In the genomic region with DNA sequence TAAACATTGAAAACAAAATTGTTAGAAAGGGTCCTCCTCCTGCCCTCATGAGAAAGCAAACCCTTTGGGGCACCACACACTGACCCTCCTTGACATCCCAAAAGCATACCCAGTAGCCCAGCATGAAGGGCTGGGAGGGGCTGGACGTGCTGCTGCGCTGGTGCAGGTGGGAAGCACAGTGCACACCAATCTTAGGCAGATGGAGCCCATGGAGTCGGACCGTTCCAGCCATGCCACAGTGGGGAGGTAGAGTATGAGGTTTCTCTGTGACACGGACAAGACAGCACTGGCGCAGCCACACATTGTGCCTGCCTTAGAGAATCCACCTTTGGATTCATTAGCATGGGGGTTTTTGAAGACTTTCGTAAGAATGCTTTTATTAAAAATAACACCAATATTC, we compare ENCODE assay signal across 20 cellular contexts.
DNase-seq lines count a peak whose midpoint lies in the region; ATAC-seq, FAIRE-seq and TF ChIP-seq lines count a peak whose summit lies in the region.
"Had no signal": no experiment of that assay in that cellular context is flagged by ENCODE, and none has a peak within 500 bp of the region (broad histone marks: within the 10 kb centered on the region; RNA-seq: fewer than 3 reads in every experiment).

No MANE protein-coding gene starts in this region.

- dilution Hi-C loops in IMR-90 (cut with HindIII; ENCODE audit: low sequenced_read_pairs, unreplicated experiment), result no loop called here

- in situ Hi-C loops in IMR-90 (cut with MboI; ENCODE audit: low sequenced_read_pairs), result loop anchor here (10.0 kb wide), 1 partner anchor 82 kb away; no protein-coding TSS in a partner anchor

- FAIRE-seq in kidney (lab: Jason Lieb, UNC), result no peak
- FAIRE-seq: A549, D721Med, G401.6, GM12891, GM19239 had no signal

- no peak overlapping the region for H3K18ac ChIP-seq in IMR-90 (ENCODE audit: low read depth, low read length)

- H4K20me1 ChIP-seq in IMR-90 (ENCODE audit: insufficient read depth, low read length), result no peaks in the 10 kb centered on the region
- H4K20me1 ChIP-seq: BLaER1 treated with 17β-estradiol and CSF1 and Interleukin-3, amounts not matched to agents 10 nM and 100 nM had no signal

- intact Hi-C loops in IMR-90 (cut with micrococcal nuclease) (no loop called here), kidney (cut with DNase I) (no loop called here), upper lobe of right lung (cut with DNase I) (no loop called here)

- ATAC-seq in IMR-90 (ENCODE audit: low read depth) (no peak), upper lobe of right lung (peak; percentile 17), GM19351 (IDR thresholded peaks at IDR 0.05; ENCODE audit: unreplicated experiment) (no peak)
- ATAC-seq: A549; CD8-positive, alpha-beta T cell had no signal

- TF ChIP-seq RAD21 in IMR-90 (IDR thresholded peaks at IDR 0.05; ENCODE audit: low read length), result no peak

- no peak overlapping the region for H2BK120ac ChIP-seq in IMR-90 (ENCODE audit: low read depth, low read length)

- H3K4me2 ChIP-seq in IMR-90 (ENCODE audit: low read depth, low read length), result no peak overlapping the region
- H3K4me2 ChIP-seq: A549; BLaER1 treated with 17β-estradiol and CSF1 and Interleukin-3, amounts not matched to agents 10 nM and 100 nM had no signal

- H2AK9ac ChIP-seq in IMR-90 (replicated peaks; ENCODE audit: low read depth, low read length, poor library complexity), result no peak overlapping the region

- H4K5ac ChIP-seq in IMR-90 (ENCODE audit: low read depth, low read length), result no peak overlapping the region

- H3K14ac ChIP-seq in IMR-90 (replicated peaks; ENCODE audit: low read depth, low read length), result no peak overlapping the region

- no peak overlapping the region for H2BK20ac ChIP-seq in IMR-90 (ENCODE audit: low read depth, low read length)

- no peaks in the 10 kb centered on the region for H3K9me1 ChIP-seq in IMR-90 (ENCODE audit: insufficient read depth, low read length)

- no peaks in the 10 kb centered on the region for H3K79me1 ChIP-seq in IMR-90 (ENCODE audit: low read depth in 1 of 2, low read length in 2 of 2)

- H3K27me3 ChIP-seq in IMR-90 (ENCODE audit: control insufficient read depth, insufficient read depth, low read length), result no peaks in the 10 kb centered on the region
- no peaks in the 10 kb centered on the region for H3K27me3 ChIP-seq in upper lobe of right lung
- H3K27me3 ChIP-seq: BLaER1 treated with 17β-estradiol and CSF1 and Interleukin-3, amounts not matched to agents 10 nM and 100 nM had no signal

- no peaks in the 10 kb centered on the region for H3K4me1 ChIP-seq in IMR-90 (ENCODE audit: control insufficient read depth, insufficient read depth, low read length)
- no peaks in the 10 kb centered on the region for H3K4me1 ChIP-seq in kidney (ENCODE audit: control insufficient read depth in 1 of 2, insufficient read depth in 1 of 2, low read depth in 1 of 2, low read length in 2 of 2)
- no peaks in the 10 kb centered on the region for H3K4me1 ChIP-seq in upper lobe of right lung
- H3K4me1 ChIP-seq: A549; BLaER1 treated with 17β-estradiol and CSF1 and Interleukin-3, amounts not matched to agents 10 nM and 100 nM; Caco-2 had no signal

- H4K8ac ChIP-seq in IMR-90 (ENCODE audit: low read depth in 2 of 2, low read length in 2 of 2), result no peak overlapping the region

- no peak for TF ChIP-seq POLR2A in IMR-90 (IDR thresholded peaks at IDR 0.05; ENCODE audit: low read depth, low read length)

- DNase-seq in IMR-90, result no peak
- DNase-seq in kidney, result peak; percentile 51
- DNase-seq in upper lobe of right lung, result no peak
- DNase-seq in T-helper 2 cell, result no peak
- DNase-seq: AML-193; Caco-2; Calu3; CD4-positive, alpha-beta T cell; CD8-positive, alpha-beta T cell; DMS79 treated with DMSO at 0.1 percent for 48 hours; GF-D8 had no signal

- TF ChIP-seq CTCF in IMR-90 (conservative IDR thresholded peaks at IDR 0.05; ENCODE audit: low read depth, low read length), result no peak
- no peak for TF ChIP-seq CTCF in kidney (IDR thresholded peaks at IDR 0.05; ENCODE audit: borderline replicate concordance, extremely low read depth, insufficient read depth)
- no peak for TF ChIP-seq CTCF in upper lobe of right lung (IDR thresholded peaks at IDR 0.05)

- H4K91ac ChIP-seq in IMR-90 (ENCODE audit: insufficient read depth, low read depth, low read length), result no peak overlapping the region

- no peaks in the 10 kb centered on the region for H3K36me3 ChIP-seq in IMR-90 (ENCODE audit: control insufficient read depth, insufficient read depth, low read length)
- no peaks in the 10 kb centered on the region for H3K36me3 ChIP-seq in kidney (ENCODE audit: control insufficient read depth in 1 of 2, insufficient read depth in 2 of 2, low read length in 2 of 2)
- H3K36me3 ChIP-seq in upper lobe of right lung, result no peaks in the 10 kb centered on the region
- H3K36me3 ChIP-seq: BLaER1 treated with 17β-estradiol and CSF1 and Interleukin-3, amounts not matched to agents 10 nM and 100 nM had no signal

- POLR2A ChIA-PET in IMR-90 (lab: Charles Lee; ENCODE audit: unreplicated experiment), result no interaction called here

- WGBS in IMR-90 (ENCODE audit: extremely low coverage in 2 of 2, insufficient read length in 1 of 2), 2 experiments, result no CpG with 5 or more reads among the region's 7 CpGs

- H3K56ac ChIP-seq in IMR-90 (ENCODE audit: extremely low read depth, insufficient read depth, low read length), result no peak overlapping the region

- H3K23ac ChIP-seq in IMR-90 (ENCODE audit: low read depth, low read length), result no peak overlapping the region

- H2BK5ac ChIP-seq in IMR-90 (ENCODE audit: low read depth, low read length, poor library complexity, severe bottlenecking), result no peak overlapping the region

- BruUV-seq in IMR-90 (replicated peaks; lab: Mats Ljungman, UMichigan), result no TSS peak

- peak overlapping the region; percentile 67 for H2AFZ ChIP-seq in IMR-90 (replicated peaks; ENCODE audit: low read length, poor library complexity)

- H3K27ac ChIP-seq in IMR-90 (ENCODE audit: insufficient read depth, low read length), result no peak overlapping the region
- no peak overlapping the region for H3K27ac ChIP-seq in kidney (ENCODE audit: low read depth in 2 of 2, low read length in 2 of 2)
- H3K27ac ChIP-seq in upper lobe of right lung, result no peak overlapping the region
- H3K27ac ChIP-seq: 22Rv1; A549; BLaER1 treated with 17β-estradiol and CSF1 and Interleukin-3, amounts not matched to agents 10 nM and 100 nM; C4-2B had no signal

- no peak overlapping the region for H2AK5ac ChIP-seq in IMR-90 (ENCODE audit: low read depth, low read length)

- CTCF ChIA-PET in IMR-90 (lab: Yijun Ruan, JAX), result no interaction called here

- no peak overlapping the region for H2BK15ac ChIP-seq in IMR-90 (ENCODE audit: low read depth, low read length)

- H3K9me3 ChIP-seq in IMR-90 (ENCODE audit: control insufficient read depth, insufficient read depth, low read length), result peaks cover 21% of the 10 kb centered on the region
- H3K9me3 ChIP-seq in kidney (ENCODE audit: control insufficient read depth in 1 of 2, low read length in 2 of 2), result no peaks in the 10 kb centered on the region
- H3K9me3 ChIP-seq in upper lobe of right lung, result no peaks in the 10 kb centered on the region
- H3K9me3 ChIP-seq: A549; BLaER1 treated with 17β-estradiol and CSF1 and Interleukin-3, amounts not matched to agents 10 nM and 100 nM; Caco-2 had no signal

- no peak overlapping the region for H3K9ac ChIP-seq in IMR-90 (ENCODE audit: low read depth, low read length)
- H3K9ac ChIP-seq in kidney (ENCODE audit: low read length in 2 of 2), result no peak overlapping the region
- H3K9ac ChIP-seq: BLaER1 treated with 17β-estradiol and CSF1 and Interleukin-3, amounts not matched to agents 10 nM and 100 nM had no signal

- no peak overlapping the region for H3K4ac ChIP-seq in IMR-90 (ENCODE audit: low read depth, low read length)

- H3K4me3 ChIP-seq in IMR-90 (ENCODE audit: insufficient read depth, low read depth, low read length) (no peak overlapping the region), kidney (ENCODE audit: low read length in 2 of 2) (no peak overlapping the region), upper lobe of right lung (no peak overlapping the region)
- H3K4me3 ChIP-seq: A549; BLaER1 treated with 17β-estradiol and CSF1 and Interleukin-3, amounts not matched to agents 10 nM and 100 nM had no signal

TF ChIP-seq in IMR-90, 13 proteins besides CTCF, POLR2A, EP300 and RAD21:
- TF ChIP-seq, protein P1, sequence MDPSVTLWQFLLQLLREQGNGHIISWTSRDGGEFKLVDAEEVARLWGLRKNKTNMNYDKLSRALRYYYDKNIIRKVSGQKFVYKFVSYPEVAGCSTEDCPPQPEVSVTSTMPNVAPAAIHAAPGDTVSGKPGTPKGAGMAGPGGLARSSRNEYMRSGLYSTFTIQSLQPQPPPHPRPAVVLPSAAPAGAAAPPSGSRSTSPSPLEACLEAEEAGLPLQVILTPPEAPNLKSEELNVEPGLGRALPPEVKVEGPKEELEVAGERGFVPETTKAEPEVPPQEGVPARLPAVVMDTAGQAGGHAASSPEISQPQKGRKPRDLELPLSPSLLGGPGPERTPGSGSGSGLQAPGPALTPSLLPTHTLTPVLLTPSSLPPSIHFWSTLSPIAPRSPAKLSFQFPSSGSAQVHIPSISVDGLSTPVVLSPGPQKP (IDR thresholded peaks at IDR 0.05; ENCODE audit: borderline replicate concordance, low read depth, low read length), result no peak
- TF ChIP-seq, protein P2, sequence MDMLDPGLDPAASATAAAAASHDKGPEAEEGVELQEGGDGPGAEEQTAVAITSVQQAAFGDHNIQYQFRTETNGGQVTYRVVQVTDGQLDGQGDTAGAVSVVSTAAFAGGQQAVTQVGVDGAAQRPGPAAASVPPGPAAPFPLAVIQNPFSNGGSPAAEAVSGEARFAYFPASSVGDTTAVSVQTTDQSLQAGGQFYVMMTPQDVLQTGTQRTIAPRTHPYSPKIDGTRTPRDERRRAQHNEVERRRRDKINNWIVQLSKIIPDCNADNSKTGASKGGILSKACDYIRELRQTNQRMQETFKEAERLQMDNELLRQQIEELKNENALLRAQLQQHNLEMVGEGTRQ (IDR thresholded peaks at IDR 0.05; ENCODE audit: low read depth, low read length), result no peak
- no peak for TF ChIP-seq RFX5 (IDR thresholded peaks at IDR 0.05; ENCODE audit: low read depth, low read length)
- TF ChIP-seq CHD1 (IDR thresholded peaks at IDR 0.05; ENCODE audit: low read depth, low read length), result no peak
- TF ChIP-seq CEBPB (IDR thresholded peaks at IDR 0.05; ENCODE audit: low read depth, low read length), result no peak
- TF ChIP-seq MAFK (IDR thresholded peaks at IDR 0.05; ENCODE audit: low read depth, low read length), result no peak
- no peak for TF ChIP-seq MXI1 (IDR thresholded peaks at IDR 0.05; ENCODE audit: borderline replicate concordance, low read depth, low read length)
- no peak for TF ChIP-seq FOS (IDR thresholded peaks at IDR 0.05; ENCODE audit: low read depth, low read length)
- no peak for TF ChIP-seq RCOR1 (IDR thresholded peaks at IDR 0.05; ENCODE audit: insufficient replicate concordance, low read length)
- no peak for TF ChIP-seq MAZ (IDR thresholded peaks at IDR 0.05; ENCODE audit: borderline replicate concordance, low read depth, low read length)
- no peak for TF ChIP-seq BHLHE40 (IDR thresholded peaks at IDR 0.05; ENCODE audit: low read depth, low read length)
- no peak for TF ChIP-seq NFE2L2 (IDR thresholded peaks at IDR 0.05; ENCODE audit: low read depth, low read length)
- no peak for TF ChIP-seq SMC3 (IDR thresholded peaks at IDR 0.05; ENCODE audit: low read depth, low read length)
